27 cellular contexts compared by ENCODE assay signal in genomic region chr13:74867460-74867859, GRCh38.
DNase-seq lines count a peak whose midpoint lies in the region; ATAC-seq and TF ChIP-seq lines count a peak whose summit lies in the region.
"Had no signal": no experiment of that assay in that cellular context is flagged by ENCODE, and none has a peak within 500 bp of the region (broad histone marks: within the 10 kb centered on the region; RNA-seq: fewer than 3 reads in every experiment).

No MANE protein-coding gene starts in this region.

- ATAC-seq in PC-3 (peak; percentile 4), GM19452 (IDR thresholded peaks at IDR 0.05; ENCODE audit: unreplicated experiment) (no peak), HG03135 (IDR thresholded peaks at IDR 0.05; ENCODE audit: unreplicated experiment) (no peak)
- ATAC-seq in CD4-positive, alpha-beta T cell (ENCODE audit: poor library complexity), result no peak
- ATAC-seq: activated CD8-positive, alpha-beta T cell treated with anti-CD3 and anti-CD28 coated beads, Interleukin-2, amount 10 ng/mL, durations not matched to agents 7 days and 5 days; lower lobe of right lung had no signal

- POLR2A ChIA-PET in PC-3 (lab: Charles Lee; ENCODE audit: unreplicated experiment), result interaction anchor here (0.5 kb wide), 1 partner anchor 42 kb away, joined by 3 read pairs; no protein-coding TSS in a partner anchor
- POLR2A ChIA-PET in CD4-positive, alpha-beta T cell (lab: Charles Lee), result no interaction called here

- no peak overlapping the region for H3K9ac ChIP-seq in PC-3 (ENCODE audit: low read length)
- H3K9ac ChIP-seq: neural progenitor cell had no signal

- H2AFZ ChIP-seq in PC-3 (ENCODE audit: low read length), result no peak overlapping the region
- H2AFZ ChIP-seq: neural progenitor cell had no signal

- no peaks in the 10 kb centered on the region for H4K20me1 ChIP-seq in PC-3 (ENCODE audit: low read length)

- H3K9me3 Mint-ChIP-seq in Calu3 (ENCODE audit: low read depth, unreplicated experiment), result peaks cover 3% of the 10 kb centered on the region
- peaks cover 7% of the 10 kb centered on the region for H3K9me3 Mint-ChIP-seq in CD4-positive, alpha-beta T cell
- H3K9me3 Mint-ChIP-seq: activated naive CD4-positive, alpha-beta T cell treated with anti-CD3 and anti-CD28 coated beads, Interleukin-2, amount 10 ng/mL, durations not matched to agents 7 days and 5 days had no signal

- H3K4me1 Mint-ChIP-seq in Calu3 (ENCODE audit: low read depth, unreplicated experiment), result no peaks in the 10 kb centered on the region
- no peaks in the 10 kb centered on the region for H3K4me1 Mint-ChIP-seq in CD4-positive, alpha-beta T cell (ENCODE audit: low read depth)
- H3K4me1 Mint-ChIP-seq: activated naive CD4-positive, alpha-beta T cell treated with anti-CD3 and anti-CD28 coated beads, Interleukin-2, amount 10 ng/mL, durations not matched to agents 7 days and 5 days; neural progenitor cell had no signal

- peaks cover 11% of the 10 kb centered on the region for H3K36me3 ChIP-seq in PC-3 (ENCODE audit: low read depth, low read length)
- H3K36me3 ChIP-seq: lower lobe of right lung, neural progenitor cell had no signal

- no peaks in the 10 kb centered on the region for H3K27me3 ChIP-seq in PC-3 (ENCODE audit: low read length)
- H3K27me3 ChIP-seq in CD4-positive, alpha-beta T cell (ENCODE audit: control insufficient read depth, insufficient read depth, low read length), result no peaks in the 10 kb centered on the region
- H3K27me3 ChIP-seq: neural progenitor cell had no signal

- H3K36me3 Mint-ChIP-seq in Calu3 (ENCODE audit: insufficient read depth, unreplicated experiment), result no peaks in the 10 kb centered on the region
- no peaks in the 10 kb centered on the region for H3K36me3 Mint-ChIP-seq in CD4-positive, alpha-beta T cell (ENCODE audit: low read depth)
- H3K36me3 Mint-ChIP-seq: activated naive CD4-positive, alpha-beta T cell treated with anti-CD3 and anti-CD28 coated beads, Interleukin-2, amount 10 ng/mL, durations not matched to agents 7 days and 5 days had no signal

- 0 out of 2 replicates have a peak, but pooled peaks cover 3% of the 10 kb centered on the region for H3K9me3 ChIP-seq in PC-3 (ENCODE audit: low read length)
- no peaks in the 10 kb centered on the region for H3K9me3 ChIP-seq in CD4-positive, alpha-beta T cell (ENCODE audit: control insufficient read depth, low read length)
- H3K9me3 ChIP-seq: lower lobe of right lung had no signal

- H3F3A ChIP-seq in PC-3 (ENCODE audit: low read length, unreplicated experiment), result peaks cover 4% of the 10 kb centered on the region

- DNase-seq in Calu3 (no peak), HCEC 1CT (peak; percentile 80), PC-3 (peak; percentile 82), fibroblast of gingiva (ENCODE audit: low read depth) (peak; percentile 33), GM19238 (ENCODE audit: insufficient read length, low spot score) (no peak)
- DNase-seq in CD4-positive, alpha-beta T cell, result no peak
- DNase-seq: ACHN; activated CD4-positive, CD25-positive, alpha-beta regulatory T cell treated with anti-CD3 and anti-CD28 coated beads, Interleukin-2, amount 50 U/mL, for 72 hours; activated CD8-positive, alpha-beta T cell treated with anti-CD3 and anti-CD28 coated beads, Interleukin-2, amount 10 ng/mL, durations not matched to agents 7 days and 5 days; activated naive CD4-positive, alpha-beta T cell treated with anti-CD3 and anti-CD28 coated beads, Interleukin-2, amount 10 ng/mL, durations not matched to agents 7 days and 5 days; activated T-cell treated with anti-CD3 and anti-CD28 coated beads, Interleukin-2, amount 50 U/mL, for 24 hours; aorta; effector memory CD4-positive, alpha-beta T cell; hippocampal formation; islet precursor cell; Karpas-422; lower lobe of right lung; NCI-H1105 treated with DMSO at 0.1 percent for 48 hours; NCI-H2171; NCI-H526 treated with DMSO at 0.1 percent for 48 hours; small intestine; stimulated activated naive CD4-positive, alpha-beta T cell treated with Interleukin-2 at 50 U/mL for 16 hours had no signal

- peak overlapping the region; percentile 28 for H3K27ac Mint-ChIP-seq in Calu3 (ENCODE audit: unreplicated experiment)
- no peak overlapping the region for H3K27ac Mint-ChIP-seq in CD4-positive, alpha-beta T cell
- H3K27ac Mint-ChIP-seq: activated CD8-positive, alpha-beta T cell treated with anti-CD3 and anti-CD28 coated beads, Interleukin-2, amount 10 ng/mL, durations not matched to agents 7 days and 5 days; activated naive CD4-positive, alpha-beta T cell treated with anti-CD3 and anti-CD28 coated beads, Interleukin-2, amount 10 ng/mL, durations not matched to agents 7 days and 5 days; activated T-cell treated with anti-CD3 and anti-CD28 coated beads, Interleukin-2, amount 50 U/mL, for 24 hours; neural progenitor cell; progenitor cell of endocrine pancreas had no signal

- intact Hi-C loops in Calu3 (cut with micrococcal nuclease; ENCODE audit: unreplicated experiment), result no loop called here
- intact Hi-C loops in PC-3 (cut with micrococcal nuclease), result no loop called here
- intact Hi-C loops in CD4-positive, alpha-beta T cell (cut with DNase I, micrococcal nuclease), result no loop called here

- H3K4me3 ChIP-seq in PC-3 (ENCODE audit: low read length), result no peak overlapping the region
- H3K4me3 ChIP-seq: lower lobe of right lung, neural progenitor cell had no signal

- BruUV-seq in Calu3 (replicated peaks; lab: Mats Ljungman, UMichigan) (no TSS peak), PC-3 (replicated peaks; lab: Mats Ljungman, UMichigan) (no TSS peak)

- CTCF ChIA-PET in Calu3 (lab: Charles Lee) (no interaction called here), PC-3 (lab: Charles Lee) (no interaction called here)
- CTCF ChIA-PET in CD4-positive, alpha-beta T cell (lab: Charles Lee), result no interaction called here

- H3K9me2 ChIP-seq in PC-3 (replicated peaks; ENCODE audit: low read length), result no peaks in the 10 kb centered on the region

- H3K4me2 ChIP-seq in PC-3 (ENCODE audit: low read length), result peak overlapping the region; percentile 42
- H3K4me2 ChIP-seq: neural progenitor cell had no signal

- H3K4me1 ChIP-seq in PC-3 (ENCODE audit: insufficient read depth, low read length), result peaks cover 41% of the 10 kb centered on the region
- H3K4me1 ChIP-seq: lower lobe of right lung, neural progenitor cell had no signal

- H3K79me2 ChIP-seq in PC-3 (ENCODE audit: low read length), result no peaks in the 10 kb centered on the region

- H3K27ac ChIP-seq in PC-3 (ENCODE audit: low read length), result peak overlapping the region; percentile 73
- H3K27ac ChIP-seq in CD4-positive, alpha-beta T cell (ENCODE audit: low read depth, low read length), result no peak overlapping the region
- H3K27ac ChIP-seq: C4-2B, lower lobe of right lung, neural progenitor cell had no signal

- H3K27me3 Mint-ChIP-seq in Calu3 (ENCODE audit: unreplicated experiment), result no peaks in the 10 kb centered on the region
- no peaks in the 10 kb centered on the region for H3K27me3 Mint-ChIP-seq in CD4-positive, alpha-beta T cell
- H3K27me3 Mint-ChIP-seq: activated naive CD4-positive, alpha-beta T cell treated with anti-CD3 and anti-CD28 coated beads, Interleukin-2, amount 10 ng/mL, durations not matched to agents 7 days and 5 days; progenitor cell of endocrine pancreas had no signal

- H3K4me3 Mint-ChIP-seq in Calu3 (ENCODE audit: low read depth, unreplicated experiment), result no peak overlapping the region
- no peak overlapping the region for H3K4me3 Mint-ChIP-seq in CD4-positive, alpha-beta T cell
- H3K4me3 Mint-ChIP-seq: activated CD8-positive, alpha-beta T cell treated with anti-CD3 and anti-CD28 coated beads, Interleukin-2, amount 10 ng/mL, durations not matched to agents 7 days and 5 days; activated naive CD4-positive, alpha-beta T cell treated with anti-CD3 and anti-CD28 coated beads, Interleukin-2, amount 10 ng/mL, durations not matched to agents 7 days and 5 days; activated T-cell treated with anti-CD3 and anti-CD28 coated beads, Interleukin-2, amount 50 U/mL, for 24 hours; neural progenitor cell had no signal

- TF ChIP-seq CTCF in Calu3 (IDR thresholded peaks at IDR 0.05; ENCODE audit: unreplicated experiment) (no peak), PC-3 (conservative IDR thresholded peaks at IDR 0.05; ENCODE audit: low read depth, low read length) (no peak)
- no peak for TF ChIP-seq CTCF in CD4-positive, alpha-beta T cell (IDR thresholded peaks at IDR 0.05)

Comparison
In these comparisons a context has a peak if more than half of its experiments do, and no peak if none do; other contexts are left out.
1. DNase-seq: peak in HCEC 1CT (single experiment), PC-3 (single experiment) and fibroblast of gingiva (single experiment); none in Calu3 (single experiment), GM19238 (single experiment) and CD4-positive, alpha-beta T cell (0 of 10).